ENCODE assay signal across 8 cellular contexts in the genomic region with DNA sequence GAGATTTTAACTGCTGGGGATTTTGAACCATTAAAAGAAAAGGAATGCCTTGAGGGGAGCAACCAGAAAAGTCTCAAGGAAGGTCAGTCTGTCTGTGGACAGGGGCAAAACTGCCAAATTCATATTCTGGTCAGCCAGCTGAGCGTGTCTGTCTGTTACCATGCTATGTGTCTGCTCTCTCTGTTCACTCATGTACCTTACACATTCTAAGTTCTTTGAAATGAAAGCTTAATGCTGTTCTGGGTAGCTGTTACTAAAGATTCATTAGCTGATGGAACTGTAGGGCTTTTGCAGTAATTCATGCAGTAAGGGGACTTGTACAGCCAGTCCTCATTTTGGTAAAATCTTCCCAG.
A peak's percentile ranks its signal among the peaks of the same experiment; 100 is the strongest.
DNase-seq lines count a peak whose midpoint lies in the region; ATAC-seq and TF ChIP-seq lines count a peak whose summit lies in the region.

No MANE protein-coding gene starts in this region.

- no peak for DNase-seq in activated naive CD4-positive, alpha-beta T cell treated with anti-CD3 and anti-CD28 coated beads for 36 hours
- DNase-seq in activated naive CD4-positive, alpha-beta T cell treated with anti-CD3 and anti-CD28 coated beads, Interleukin-2, amount 50 U/mL, for 16 hours, result no peak
- DNase-seq in fibroblast of pulmonary artery (ENCODE audit: low read depth) (no peak), neural progenitor cell (ENCODE audit: low spot score) (no peak), vagina (ENCODE audit: extremely low spot score in 2 of 2) (no peak), occipital lobe (lab: John Stamatoyannopoulos, UW) (no peak), GDM1 (lab: John Stamatoyannopoulos, UW) (no peak)

- H3K27me3 Mint-ChIP-seq in activated naive CD4-positive, alpha-beta T cell treated with anti-CD3 and anti-CD28 coated beads for 36 hours (ENCODE audit: low read depth), result no peaks in the 10 kb centered on the region
- no peaks in the 10 kb centered on the region for H3K27me3 Mint-ChIP-seq in neural progenitor cell (ENCODE audit: insufficient read depth, low read depth)

- H3K4me3 ChIP-seq in fibroblast of pulmonary artery (replicated peaks; ENCODE audit: low read depth, low read length) (peak overlapping the region; percentile 45), neural progenitor cell (peak overlapping the region; percentile 26), vagina (peak overlapping the region; percentile 46 to 50)

- no peaks in the 10 kb centered on the region for H3K9me3 ChIP-seq in neural progenitor cell (ENCODE audit: low read depth)
- H3K9me3 ChIP-seq in vagina, result no peaks in the 10 kb centered on the region

- H3K9me3 Mint-ChIP-seq in activated naive CD4-positive, alpha-beta T cell treated with anti-CD3 and anti-CD28 coated beads for 36 hours, result no peaks in the 10 kb centered on the region
- no peaks in the 10 kb centered on the region for H3K9me3 Mint-ChIP-seq in neural progenitor cell

- no peak overlapping the region for H3K27ac Mint-ChIP-seq in activated naive CD4-positive, alpha-beta T cell treated with anti-CD3 and anti-CD28 coated beads for 36 hours
- peak overlapping the region; percentile 32 for H3K27ac Mint-ChIP-seq in neural progenitor cell

- peak overlapping the region; percentile 26 for H3K4me3 Mint-ChIP-seq in activated naive CD4-positive, alpha-beta T cell treated with anti-CD3 and anti-CD28 coated beads for 36 hours
- H3K4me3 Mint-ChIP-seq in neural progenitor cell, result peak overlapping the region; percentile 75

- TF ChIP-seq CTCF in fibroblast of pulmonary artery (IDR thresholded peaks at IDR 0.05; ENCODE audit: low read length, missing control alignments) (no peak), neural progenitor cell (IDR thresholded peaks at IDR 0.05) (no peak), vagina (IDR thresholded peaks at IDR 0.05) (no peak)

- H3K4me1 Mint-ChIP-seq in activated naive CD4-positive, alpha-beta T cell treated with anti-CD3 and anti-CD28 coated beads for 36 hours (ENCODE audit: low read depth), result peaks cover 30% of the 10 kb centered on the region
- H3K4me1 Mint-ChIP-seq in neural progenitor cell, result peaks cover 37% of the 10 kb centered on the region

- H3K4me2 ChIP-seq in neural progenitor cell, result peak overlapping the region; percentile 66

- no peak overlapping the region for H2AFZ ChIP-seq in neural progenitor cell (replicated peaks)

- H3K27me3 ChIP-seq in neural progenitor cell, result no peaks in the 10 kb centered on the region
- no peaks in the 10 kb centered on the region for H3K27me3 ChIP-seq in vagina

- no peaks in the 10 kb centered on the region for H3K36me3 Mint-ChIP-seq in activated naive CD4-positive, alpha-beta T cell treated with anti-CD3 and anti-CD28 coated beads for 36 hours (ENCODE audit: low read depth)
- H3K36me3 Mint-ChIP-seq in neural progenitor cell, result no peaks in the 10 kb centered on the region

- peaks cover 16% of the 10 kb centered on the region for H3K4me1 ChIP-seq in neural progenitor cell
- peaks cover 31% of the 10 kb centered on the region for H3K4me1 ChIP-seq in vagina

- H3K27ac ChIP-seq in neural progenitor cell (peak overlapping the region; percentile 7), vagina (peak overlapping the region; percentile 80)

- ATAC-seq in GM21529 (IDR thresholded peaks at IDR 0.05; ENCODE audit: unreplicated experiment), result no peak

- no peak overlapping the region for H3K9ac ChIP-seq in neural progenitor cell

- H3K36me3 ChIP-seq in neural progenitor cell (no peaks in the 10 kb centered on the region), vagina (no peaks in the 10 kb centered on the region)

- intact Hi-C loops in activated naive CD4-positive, alpha-beta T cell treated with anti-CD3 and anti-CD28 coated beads for 36 hours (cut with micrococcal nuclease), result loop anchor here (5.0 kb wide), 1 partner anchor 100 kb away; no protein-coding TSS in a partner anchor
- intact Hi-C loops in vagina (cut with DNase I), result loop anchor here (10.0 kb wide), 2 partner anchors 112 to 172 kb away; partner anchors contain the start of gene MRTFB

- CTCF ChIA-PET in activated naive CD4-positive, alpha-beta T cell treated with anti-CD3 and anti-CD28 coated beads for 36 hours (lab: Charles Lee), result interaction anchor here (1.2 to 1.8 kb wide), 2 partner anchors 9 to 267 kb away, joined by 3 to 7 read pairs; partner anchors contain the start of gene ERCC4

- no peak for TF ChIP-seq POLR2A in vagina (IDR thresholded peaks at IDR 0.05)

- peaks cover 19% of the 10 kb centered on the region for H3F3A ChIP-seq in neural progenitor cell (ENCODE audit: low read depth)

- no peaks in the 10 kb centered on the region for H3K79me2 ChIP-seq in neural progenitor cell (ENCODE audit: low read depth)

- peaks cover 8% of the 10 kb centered on the region for H4K20me1 ChIP-seq in neural progenitor cell (ENCODE audit: low read depth)
